ENCODE assay signal across 11 cellular contexts in genomic region chr22:43903033-43903432, GRCh38. TPM values are rescaled to one million over a fixed set of nuclear protein-coding genes. Genes with fewer than 3 reads are reported as not detected.
DNase-seq lines count a peak whose midpoint lies in the region; TF ChIP-seq lines count a peak whose summit lies in the region.
"Not testable (repeated sequence)": the region's sequence is repeated elsewhere in the genome, so short reads cannot be mapped to it uniquely, and the experiment has no call there.
"Had no signal": no experiment of that assay in that cellular context is flagged by ENCODE, and none has a peak within 500 bp of the region (broad histone marks: within the 10 kb centered on the region; RNA-seq: fewer than 3 reads in every experiment).

No MANE protein-coding gene starts in this region.

- not testable (repeated sequence) for BruUV-seq in PC-9 (replicated peaks; lab: Mats Ljungman, UMichigan)

- H2BK120ac ChIP-seq in mesenchymal stem cell (ENCODE audit: low read depth, low read length), result not testable (repeated sequence)

- H3F3A ChIP-seq in PC-9 (ENCODE audit: insufficient read depth, low read depth), result peaks cover 30% of the 10 kb centered on the region
- not testable (repeated sequence) for H3F3A ChIP-seq in SK-N-SH (replicated peaks; ENCODE audit: insufficient read depth)

- not testable (repeated sequence) for H2AFZ ChIP-seq in PC-9; SK-N-SH (ENCODE audit: low read depth); mesenchymal stem cell (ENCODE audit: low read depth, low read length); osteoblast (ENCODE audit: low read length)

- H3K4me1 ChIP-seq in PC-9 (replicated peaks; ENCODE audit: insufficient read depth) (peaks cover 47% of the 10 kb centered on the region), SK-N-SH (ENCODE audit: control insufficient read depth in 1 of 2, insufficient read depth in 2 of 2, low read depth in 1 of 2, low read length in 1 of 2) (peaks cover 0 to 19% of the 10 kb centered on the region in 2 experiments; a peak in 2 of 4 replicates), mesenchymal stem cell (ENCODE audit: control insufficient read depth, insufficient read depth, low read depth, low read length) (peaks cover 27% of the 10 kb centered on the region)
- H3K4me1 ChIP-seq in osteoblast (ENCODE audit: insufficient read depth, low read length), result not testable (repeated sequence)

- H3K18ac ChIP-seq in mesenchymal stem cell (ENCODE audit: low read depth in 1 of 2, low read length in 2 of 2), result not testable (repeated sequence)

- H3K4me3 Mint-ChIP-seq in HFFc6; chondrocyte (ENCODE audit: unreplicated experiment): not testable (repeated sequence)

- H3K36me3 ChIP-seq in PC-9 (ENCODE audit: low read depth); SK-N-SH (replicated peaks in 1 of 2; ENCODE audit: control insufficient read depth in 1 of 2, insufficient read depth in 2 of 2, low read length in 1 of 2); mesenchymal stem cell (ENCODE audit: control insufficient read depth in 1 of 2, insufficient read depth in 2 of 2, low read depth in 1 of 2, low read length in 2 of 2); osteoblast (ENCODE audit: insufficient read depth, low read length): not testable (repeated sequence)

- not testable (repeated sequence) for H3K4me3 ChIP-seq in AG04450 (ENCODE audit: low read depth, low read length); PC-9; SK-N-SH (ENCODE audit: low read depth in 2 of 2, low read length in 1 of 2); mesenchymal stem cell (ENCODE audit: insufficient read depth in 1 of 2, low read depth in 1 of 2, low read length in 2 of 2); osteoblast (ENCODE audit: insufficient read depth, low read length)

- H2BK15ac ChIP-seq in mesenchymal stem cell (ENCODE audit: low read depth, poor library complexity, severe bottlenecking), result not testable (repeated sequence)

- not testable (repeated sequence) for H3K79me2 ChIP-seq in PC-9 (ENCODE audit: low read depth); SK-N-SH (ENCODE audit: insufficient read depth); osteoblast (ENCODE audit: insufficient read depth, low read length)

- H3K4me2 ChIP-seq in PC-9 (peak overlapping the region; percentile 67), SK-N-SH (peak overlapping the region; percentile 51; the same call in 1 of the 2 replicates)
- not testable (repeated sequence) for H3K4me2 ChIP-seq in mesenchymal stem cell (ENCODE audit: low read length, poor library complexity, severe bottlenecking); osteoblast (ENCODE audit: insufficient read depth, low read length)

- H4K91ac ChIP-seq in mesenchymal stem cell (ENCODE audit: low read length), result not testable (repeated sequence)

- not testable (repeated sequence) for H3K9me2 ChIP-seq in PC-9 (ENCODE audit: insufficient read depth); SK-N-SH

- not testable (repeated sequence) for DNase-seq in AG04450 (ENCODE audit: low read depth, low spot score); HFFc6; SK-N-SH; chondrocyte (ENCODE audit: low spot score); mesenchymal stem cell
- DNase-seq in PC-9, result peak; percentile 59 to 68
- DNase-seq in osteoblast (ENCODE audit: insufficient read length, low spot score, missing footprints), result peak; percentile 34

- H4K20me1 ChIP-seq in PC-9 (ENCODE audit: insufficient read depth); SK-N-SH (ENCODE audit: insufficient read depth); osteoblast (ENCODE audit: insufficient read depth, low read length): not testable (repeated sequence)

- H3K14ac ChIP-seq in mesenchymal stem cell (ENCODE audit: low read length in 2 of 2), result not testable (repeated sequence)

- not testable (repeated sequence) for H3K4ac ChIP-seq in mesenchymal stem cell (ENCODE audit: low read depth in 1 of 2, low read length in 2 of 2)

- not testable (repeated sequence) for H2BK5ac ChIP-seq in mesenchymal stem cell (ENCODE audit: low read depth, low read length, poor library complexity, severe bottlenecking)

- H3K27ac ChIP-seq in AG04450 (ENCODE audit: low read depth, low read length) (peak overlapping the region; percentile 85), PC-9 (peak overlapping the region; percentile 79), SK-N-SH (ENCODE audit: low read depth in 2 of 2, low read length in 1 of 2) (peak overlapping the region in 1 of 2 experiments; percentile 85; a peak in 2 of 4 replicates)
- H3K27ac ChIP-seq in mesenchymal stem cell (ENCODE audit: low read length, poor library complexity, severe bottlenecking); osteoblast (ENCODE audit: low read depth, low read length): not testable (repeated sequence)

- H3K4me1 Mint-ChIP-seq in HFFc6 (ENCODE audit: low read depth) (peaks cover 50% of the 10 kb centered on the region), chondrocyte (ENCODE audit: low read depth) (peaks cover 21% of the 10 kb centered on the region)

- TF ChIP-seq CTCF in AG04450 (IDR thresholded peaks at IDR 0.05; ENCODE audit: low read depth, low read length); HFFc6 (IDR thresholded peaks at IDR 0.05); PC-9 (conservative IDR thresholded peaks at IDR 0.05); SK-N-SH (IDR thresholded peaks at IDR 0.05); chondrocyte (IDR thresholded peaks at IDR 0.05); osteoblast (IDR thresholded peaks at IDR 0.05; ENCODE audit: extremely low read depth, low read depth, low read length): not testable (repeated sequence)

- not testable (repeated sequence) for H3K36me3 Mint-ChIP-seq in HFFc6 (ENCODE audit: low read depth); chondrocyte (ENCODE audit: low read depth)

- peak overlapping the region; percentile 98; the same call in 1 of the 2 replicates for H3K27ac Mint-ChIP-seq in HFFc6
- peak overlapping the region; percentile 82 for H3K27ac Mint-ChIP-seq in chondrocyte (ENCODE audit: unreplicated experiment)

- not testable (repeated sequence) for H3K27me3 ChIP-seq in AG04450 (ENCODE audit: control insufficient read depth, insufficient read depth, low read length); PC-9 (ENCODE audit: insufficient read depth, low read depth); SK-N-SH (ENCODE audit: insufficient read depth); osteoblast (ENCODE audit: insufficient read depth, low read length)
- peaks cover 10 to 16% of the 10 kb centered on the region in 2 experiments for H3K27me3 ChIP-seq in mesenchymal stem cell (ENCODE audit: control insufficient read depth in 1 of 2, insufficient read depth in 1 of 2, low read length in 2 of 2)

- H3K9me3 ChIP-seq in AG04450 (ENCODE audit: control insufficient read depth, insufficient read depth, low read length); PC-9 (ENCODE audit: insufficient read depth, low read depth); SK-N-SH; mesenchymal stem cell (ENCODE audit: control insufficient read depth, low read length); osteoblast (ENCODE audit: low read depth, low read length): not testable (repeated sequence)

- not testable (repeated sequence) for H3K27me3 Mint-ChIP-seq in HFFc6 (ENCODE audit: insufficient read depth); chondrocyte (ENCODE audit: low read depth)

- POLR2A ChIA-PET in AG04450 (lab: Yijun Ruan, JAX) (interaction anchor here (0.6 kb wide), 1 partner anchor 15 kb away, joined by 7 read pairs; no protein-coding TSS in a partner anchor), PC-9 (lab: Charles Lee; ENCODE audit: unreplicated experiment) (interaction anchor here (0.6 kb wide), 1 partner anchor 490 kb away, joined by 33 read pairs; no protein-coding TSS in a partner anchor)
- POLR2A ChIA-PET in SK-N-SH (lab: Yijun Ruan, JAX), result not testable (repeated sequence)

- peak overlapping the region; percentile 24 to 60 for H2BK12ac ChIP-seq in mesenchymal stem cell (ENCODE audit: low read length in 2 of 2)

- not testable (repeated sequence) for H3K9me3 Mint-ChIP-seq in HFFc6; chondrocyte (ENCODE audit: low read depth)

- CTCF ChIA-PET in AG04450 (lab: Charles Lee), result interaction anchor here (1.7 kb wide), 1 partner anchor 18 kb away, joined by 4 read pairs; no protein-coding TSS in a partner anchor
- CTCF ChIA-PET in PC-9 (lab: Charles Lee), result interaction anchor here (0.6 to 0.7 kb wide), 2 partner anchors 83 to 183 kb away, joined by 6 to 9 read pairs; no protein-coding TSS in a partner anchor
- CTCF ChIA-PET in SK-N-SH (lab: Yijun Ruan, JAX), result interaction anchor here (0.9 to 1.7 kb wide), 5 partner anchors 11 to 43 kb away, joined by 3 to 11 read pairs (median 5); no protein-coding TSS in a partner anchor

- H2AK5ac ChIP-seq in mesenchymal stem cell (ENCODE audit: low read length, severe bottlenecking), result not testable (repeated sequence)

- TF ChIP-seq RAD21 in SK-N-SH (IDR thresholded peaks at IDR 0.05; ENCODE audit: low read length), result not testable (repeated sequence)

- not testable (repeated sequence) for H4K8ac ChIP-seq in mesenchymal stem cell (ENCODE audit: low read length)

- TF ChIP-seq EP300 in SK-N-SH (IDR thresholded peaks at IDR 0.05; ENCODE audit: borderline replicate concordance in 1 of 2, low read depth in 1 of 2, low read length in 1 of 2), result not testable (repeated sequence)

- intact Hi-C loops in PC-9 (cut with micrococcal nuclease; ENCODE audit: unreplicated experiment), result loop anchor here (2.0 kb wide), 1 partner anchor 18 kb away; no protein-coding TSS in a partner anchor

- not testable (repeated sequence) for H3K79me1 ChIP-seq in mesenchymal stem cell (replicated peaks; ENCODE audit: low read length, poor library complexity, severe bottlenecking)

- not testable (repeated sequence) for H3K23ac ChIP-seq in mesenchymal stem cell (ENCODE audit: low read length in 2 of 2)

- WGBS in SK-N-SH (ENCODE audit: low lambda C conversion rate), result 82% methylated on average over 12 of the region's 12 CpGs
- WGBS in mesenchymal stem cell, result 86% methylated on average over 9 of the region's 12 CpGs

- H3K9ac ChIP-seq in SK-N-SH; mesenchymal stem cell (ENCODE audit: low read length): not testable (repeated sequence)

RNA-seq across cellular contexts. Expression of gene PNPLA5, which starts 11.2 kb away (rescaled TPM):
- polyA plus RNA-seq in AG04450 (2011; rRNA removed), result 0.11 and 0.12 TPM in 2 replicates
- 0.17 and 0.28 TPM in 2 replicates for polyA minus RNA-seq in AG04450 (2011; rRNA and poly(A)+ RNA removed)
- total RNA-seq in HFFc6 (2021; fragmentation: NEBNext Ultra II Directional; extraction: Animal tissue kit (Norgen Biotek cat#: 25700)), result not detected
- not detected in 2 replicates for total RNA-seq in PC-9 (2021)
- polyA plus RNA-seq in SK-N-SH (2012; rRNA removed), result not detected in 2 replicates
- not detected in 2 replicates for polyA plus RNA-seq in SK-N-SH (2012; cell fraction: cytosol; rRNA removed)
- polyA plus RNA-seq in SK-N-SH (2012; cell fraction: nucleus; rRNA removed), result not detected in 2 replicates
- not detected in 3 replicates for total RNA-seq in chondrocyte
- polyA plus RNA-seq in mesenchymal stem cell (2013, experiment 1 of 2), result not detected
- not detected for polyA plus RNA-seq in mesenchymal stem cell (2013, experiment 2 of 2)
- total RNA-seq in osteoblast, result not detected in 2 replicates
- total RNA-seq: A172; Caco-2; CD8-positive, alpha-beta memory T cell; H4 had no signal
- polyA plus RNA-seq: CD8-positive, alpha-beta memory T cell had no signal

RNA-seq across cellular contexts. Expression of gene PNPLA3, which starts 20.6 kb away (rescaled TPM):
- polyA plus RNA-seq in AG04450 (2011; rRNA removed) (3.9 and 4.0 TPM in 2 replicates), SK-N-SH (2012; rRNA removed) (2.4 and 3.2 TPM in 2 replicates)
- 3.4 and 4.7 TPM in 2 replicates for polyA minus RNA-seq in AG04450 (2011; rRNA and poly(A)+ RNA removed)
- 1 to 10 TPM; 3.0 to 6.5 (median 3.4) TPM for total RNA-seq in HFFc6 (2021; fragmentation: NEBNext Ultra II Directional; extraction: Animal tissue kit (Norgen Biotek cat#: 25700))
- total RNA-seq in PC-9 (2021) (22.2 and 26.8 TPM in 2 replicates), chondrocyte (2.5 to 3.5 TPM (median 2.5 TPM) in 3 replicates), osteoblast (8.3 and 14.1 TPM in 2 replicates)
- polyA plus RNA-seq in SK-N-SH (2012; cell fraction: cytosol; rRNA removed), result 1.2 and 1.9 TPM in 2 replicates
- polyA plus RNA-seq in SK-N-SH (2012; cell fraction: nucleus; rRNA removed), result 11.1 and 13.7 TPM in 2 replicates
- polyA plus RNA-seq in mesenchymal stem cell (2013, experiment 1 of 2), result 26.7 TPM
- 25.6 TPM for polyA plus RNA-seq in mesenchymal stem cell (2013, experiment 2 of 2)
- polyA plus RNA-seq: CD8-positive, alpha-beta memory T cell had no signal

RNA-seq across cellular contexts. Expression of gene SULT4A1, which starts 40.7 kb away (rescaled TPM):
- polyA plus RNA-seq in AG04450 (2011; rRNA removed) (0.07 and 0.14 TPM in 2 replicates), SK-N-SH (2012; rRNA removed) (3.9 and 4.1 TPM in 2 replicates)
- not detected in 2 replicates for polyA minus RNA-seq in AG04450 (2011; rRNA and poly(A)+ RNA removed)
- total RNA-seq in HFFc6 (2021; fragmentation: NEBNext Ultra II Directional; extraction: Animal tissue kit (Norgen Biotek cat#: 25700)), result not detected
- total RNA-seq in PC-9 (2021) (3.2 and 3.4 TPM in 2 replicates), chondrocyte (0.68 to 3.3 TPM (median 2.9 TPM) in 3 replicates), osteoblast (under 0.01 TPM in 1 of 2 replicates, not detected in the other)
- polyA plus RNA-seq in SK-N-SH (2012; cell fraction: cytosol; rRNA removed), result 2.2 and 2.3 TPM in 2 replicates
- 25.0 and 44.6 TPM in 2 replicates for polyA plus RNA-seq in SK-N-SH (2012; cell fraction: nucleus; rRNA removed)
- 0.04 TPM for polyA plus RNA-seq in mesenchymal stem cell (2013, experiment 1 of 2)
- polyA plus RNA-seq in mesenchymal stem cell (2013, experiment 2 of 2), result 0.04 TPM
- total RNA-seq: Caco-2; CD8-positive, alpha-beta memory T cell had no signal
- polyA plus RNA-seq: CD8-positive, alpha-beta memory T cell had no signal

RNA-seq across cellular contexts. Expression of gene SAMM50, which starts 52.2 kb away (rescaled TPM):
- polyA plus RNA-seq in AG04450 (2011; rRNA removed) (51.8 and 61.7 TPM in 2 replicates), SK-N-SH (2012; rRNA removed) (46.7 and 49.6 TPM in 2 replicates)
- 31.9 and 34.8 TPM in 2 replicates for polyA minus RNA-seq in AG04450 (2011; rRNA and poly(A)+ RNA removed)
- 10 to 100 TPM; 51.6 to 57.2 (median 53.3) TPM for total RNA-seq in HFFc6 (2021; fragmentation: NEBNext Ultra II Directional; extraction: Animal tissue kit (Norgen Biotek cat#: 25700))
- total RNA-seq in PC-9 (2021) (72.2 and 73.9 TPM in 2 replicates), chondrocyte (31.1 to 42.7 TPM (median 34.2 TPM) in 3 replicates), osteoblast (36.6 and 41.5 TPM in 2 replicates)
- 46.2 and 46.7 TPM in 2 replicates for polyA plus RNA-seq in SK-N-SH (2012; cell fraction: cytosol; rRNA removed)
- 28.3 and 45.0 TPM in 2 replicates for polyA plus RNA-seq in SK-N-SH (2012; cell fraction: nucleus; rRNA removed)
- polyA plus RNA-seq in mesenchymal stem cell (2013, experiment 1 of 2), result 31.9 TPM
- 31.7 TPM for polyA plus RNA-seq in mesenchymal stem cell (2013, experiment 2 of 2)
